Comparison of ENCODE assay signal across 30 cellular contexts in genomic region chr13:60611523-60611922, GRCh38.
"Had no signal": no experiment of that assay in that cellular context is flagged by ENCODE, and none has a peak within 500 bp of the region (broad histone marks: within the 10 kb centered on the region; RNA-seq: fewer than 3 reads in every experiment).

No MANE protein-coding gene starts in this region.

- H3K27ac ChIP-seq: ascending aorta, breast epithelium, VCaP had no signal

- H3K4me3 ChIP-seq: ascending aorta, breast epithelium had no signal

- H3K9me3 ChIP-seq: ascending aorta, breast epithelium had no signal

- ATAC-seq: activated CD4-positive, alpha-beta T cell treated with anti-CD3 and anti-CD28 coated beads for 36 hours; activated CD8-positive, alpha-beta T cell treated with anti-CD3 and anti-CD28 coated beads for 36 hours; activated naive CD4-positive, alpha-beta T cell treated with anti-CD3 and anti-CD28 coated beads, Interleukin-2, amount 50 U/mL, for 72 hours; activated T-cell treated with anti-CD3 and anti-CD28 coated beads, Interleukin-2, amount 50 U/mL, for 4 hours; activated T-cell treated with anti-CD3 and anti-CD28 coated beads, Interleukin-2, amount 50 U/mL, for 72 hours; activated T-helper 17 cell treated with anti-CD3 and anti-CD28 coated beads, Interleukin-2, amount 50 U/mL, for 72 hours had no signal

- H3K27me3 ChIP-seq: ascending aorta had no signal

- H3K4me1 ChIP-seq: ascending aorta, breast epithelium had no signal

- H3K36me3 ChIP-seq: ascending aorta, breast epithelium had no signal

- DNase-seq: activated B cell treated with CpG ODN at 0.5 μM for 24 hours; activated CD4-positive, alpha-beta memory T cell treated with anti-CD3 and anti-CD28 coated beads for 36 hours; activated CD4-positive, alpha-beta T cell treated with anti-CD3 and anti-CD28 coated beads for 36 hours; activated CD4-positive, alpha-beta T cell treated with anti-CD3 and anti-CD28 coated beads for 48 hours; activated CD4-positive, alpha-beta T cell treated with anti-CD3 and anti-CD28 coated beads, Interleukin-2, amount 50 U/mL, for 1 hour; activated CD4-positive, alpha-beta T cell treated with anti-CD3 and anti-CD28 coated beads, Interleukin-2, amount 50 U/mL, for 4 hours; activated CD4-positive, CD25-positive, alpha-beta regulatory T cell treated with anti-CD3 and anti-CD28 coated beads, Interleukin-2, amount 50 U/mL, for 72 hours; activated CD8-positive, alpha-beta memory T cell treated with anti-CD3 and anti-CD28 coated beads, Interleukin-2, amount 50 U/mL, for 4 hours; activated CD8-positive, alpha-beta T cell treated with anti-CD3 and anti-CD28 coated beads for 36 hours; activated effector memory CD4-positive, alpha-beta T cell treated with anti-CD3 and anti-CD28 coated beads, Interleukin-2, amount 50 U/mL, for 16 hours; activated gamma-delta T cell treated with Interleukin-2 at 50 U/mL for 16 hours; activated naive CD4-positive, alpha-beta T cell; activated naive CD4-positive, alpha-beta T cell treated with anti-CD3 and anti-CD28 coated beads for 36 hours; activated naive CD4-positive, alpha-beta T cell treated with anti-CD3 and anti-CD28 coated beads, Interleukin-2, amount 50 U/mL, for 16 hours; activated naive CD8-positive, alpha-beta T cell treated with anti-CD3 and anti-CD28 coated beads for 36 hours; activated T-cell treated with anti-CD3 and anti-CD28 coated beads for 4 hours; activated T-cell treated with anti-CD3 and anti-CD28 coated beads, Interleukin-2, amount 50 U/mL, for 1 hour; activated T-cell treated with anti-CD3 and anti-CD28 coated beads, Interleukin-2, amount 50 U/mL, for 4 hours; activated T-cell treated with anti-CD3 and anti-CD28 coated beads, Interleukin-2, amount 50 U/mL, for 72 hours; amygdala; anterior cingulate cortex; central memory CD4-positive, alpha-beta T cell; T-helper 1 cell; T-helper 2 cell; T-helper 9 cell had no signal
